ENCODE assay signal across 1 cellular context in genomic region chr14:103899316-103899715, GRCh38.
A peak's percentile ranks its signal among the peaks of the same experiment; 100 is the strongest.
TF ChIP-seq lines count a peak whose summit lies in the region.

No MANE protein-coding gene starts in this region.

TF ChIP-seq in HepG2, 621 proteins besides CTCF, POLR2A, EP300 and RAD21:
- no peak for TF ChIP-seq SYNCRIP (IDR thresholded peaks at IDR 0.05; ENCODE audit: insufficient read depth, low read depth, low read length)
- no peak for TF ChIP-seq NR1H2 (CRISPR knock-in tag; IDR thresholded peaks at IDR 0.05; ENCODE audit: borderline replicate concordance, low read depth)
- peak; percentile 5; the same call in 1 of the 2 replicates for TF ChIP-seq SMC3 (IDR thresholded peaks at IDR 0.05; ENCODE audit: low read length)
- TF ChIP-seq TFAP4 (IDR thresholded peaks at IDR 0.05; ENCODE audit: borderline replicate concordance, low read depth) = no peak
- no peak for TF ChIP-seq SETDB1 (CRISPR knock-in tag; IDR thresholded peaks at IDR 0.05; ENCODE audit: borderline replicate concordance)
TF ChIP-seq in HepG2: peak in this region for 1.
